In the genomic region with DNA sequence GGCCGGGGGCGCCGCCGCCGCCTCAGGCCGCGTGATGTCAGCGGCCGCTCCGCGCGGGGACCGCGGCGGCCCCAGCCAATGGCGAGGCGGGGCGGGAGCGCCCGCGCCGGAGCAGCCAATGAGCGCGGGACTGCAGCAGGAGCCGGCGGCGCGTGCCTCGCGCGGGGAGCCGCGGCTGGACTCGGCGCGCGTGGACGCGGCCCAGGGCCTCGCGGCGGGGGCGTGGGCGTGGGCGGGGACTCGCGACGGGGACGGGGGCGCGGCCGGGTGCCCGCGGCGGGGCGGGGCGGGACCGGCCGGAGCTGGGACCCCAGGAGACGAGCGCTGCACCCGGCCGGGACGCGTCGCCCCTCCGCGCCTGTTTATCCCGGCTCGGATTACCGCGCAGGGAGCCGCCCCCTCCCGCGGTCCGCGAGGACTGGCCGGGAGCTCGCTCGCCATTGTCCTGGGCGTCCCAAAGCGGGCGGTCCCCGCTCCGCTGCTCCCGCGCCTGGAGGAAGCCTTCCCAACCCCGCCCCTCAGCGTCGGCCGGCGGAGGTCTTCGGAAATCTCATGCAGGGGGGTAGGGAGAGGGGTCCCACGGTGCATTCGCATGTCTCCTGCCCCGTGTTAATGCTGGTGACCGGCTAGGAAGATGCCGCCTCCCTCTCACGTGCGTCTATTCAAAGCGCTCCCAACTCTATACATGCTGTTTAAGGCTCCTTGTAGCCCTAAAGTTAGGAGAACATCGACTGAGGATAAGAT, we compare ENCODE assay signal across 2 cellular contexts.
TF ChIP-seq lines count a peak whose summit lies in the region.

A gene (minus strand): TSS at position 33 of the 744 bp plus-strand sequence. CDS start 253 bp downstream, outside the sequence.

TF ChIP-seq in IMR-90, 13 proteins besides CTCF, POLR2A, EP300 and RAD21:
- TF ChIP-seq RFX5 (IDR thresholded peaks at IDR 0.05; ENCODE audit: low read depth, low read length) (no peak), FOS (IDR thresholded peaks at IDR 0.05; ENCODE audit: low read depth, low read length) (no peak), CHD1 (IDR thresholded peaks at IDR 0.05; ENCODE audit: low read depth, low read length) (no peak), BHLHE40 (IDR thresholded peaks at IDR 0.05; ENCODE audit: low read depth, low read length) (peak; percentile 72; the same call in 1 of the 2 replicates), NFE2L2 (IDR thresholded peaks at IDR 0.05; ENCODE audit: low read depth, low read length) (no peak), CEBPB (IDR thresholded peaks at IDR 0.05; ENCODE audit: low read depth, low read length) (no peak), SMC3 (IDR thresholded peaks at IDR 0.05; ENCODE audit: low read depth, low read length) (no peak), RCOR1 (IDR thresholded peaks at IDR 0.05; ENCODE audit: insufficient replicate concordance, low read length) (no peak), MAZ (IDR thresholded peaks at IDR 0.05; ENCODE audit: borderline replicate concordance, low read depth, low read length) (peak; percentile 54; the same call in 1 of the 2 replicates), MAFK (IDR thresholded peaks at IDR 0.05; ENCODE audit: low read depth, low read length) (no peak), MXI1 (IDR thresholded peaks at IDR 0.05; ENCODE audit: borderline replicate concordance, low read depth, low read length) (no peak)
- TF ChIP-seq, protein P1, sequence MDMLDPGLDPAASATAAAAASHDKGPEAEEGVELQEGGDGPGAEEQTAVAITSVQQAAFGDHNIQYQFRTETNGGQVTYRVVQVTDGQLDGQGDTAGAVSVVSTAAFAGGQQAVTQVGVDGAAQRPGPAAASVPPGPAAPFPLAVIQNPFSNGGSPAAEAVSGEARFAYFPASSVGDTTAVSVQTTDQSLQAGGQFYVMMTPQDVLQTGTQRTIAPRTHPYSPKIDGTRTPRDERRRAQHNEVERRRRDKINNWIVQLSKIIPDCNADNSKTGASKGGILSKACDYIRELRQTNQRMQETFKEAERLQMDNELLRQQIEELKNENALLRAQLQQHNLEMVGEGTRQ (IDR thresholded peaks at IDR 0.05; ENCODE audit: low read depth, low read length), result peak; percentile 45
- TF ChIP-seq, protein P2, sequence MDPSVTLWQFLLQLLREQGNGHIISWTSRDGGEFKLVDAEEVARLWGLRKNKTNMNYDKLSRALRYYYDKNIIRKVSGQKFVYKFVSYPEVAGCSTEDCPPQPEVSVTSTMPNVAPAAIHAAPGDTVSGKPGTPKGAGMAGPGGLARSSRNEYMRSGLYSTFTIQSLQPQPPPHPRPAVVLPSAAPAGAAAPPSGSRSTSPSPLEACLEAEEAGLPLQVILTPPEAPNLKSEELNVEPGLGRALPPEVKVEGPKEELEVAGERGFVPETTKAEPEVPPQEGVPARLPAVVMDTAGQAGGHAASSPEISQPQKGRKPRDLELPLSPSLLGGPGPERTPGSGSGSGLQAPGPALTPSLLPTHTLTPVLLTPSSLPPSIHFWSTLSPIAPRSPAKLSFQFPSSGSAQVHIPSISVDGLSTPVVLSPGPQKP (IDR thresholded peaks at IDR 0.05; ENCODE audit: borderline replicate concordance, low read depth, low read length), result no peak

TF ChIP-seq in K562, 482 proteins besides CTCF, POLR2A, EP300 and RAD21 (continues in another document):
- TF ChIP-seq KLF13 (tag; IDR thresholded peaks at IDR 0.05; ENCODE audit: borderline replicate concordance, low read depth) (0 out of 2 replicates have a peak, but pooled peaks have one; percentile 40), SRSF1 (IDR thresholded peaks at IDR 0.05; ENCODE audit: low read depth, low read length) (no peak), ZFX (CRISPR knock-in tag; IDR thresholded peaks at IDR 0.05) (peak; percentile 66; the same call in 1 of the 2 replicates), TSC22D4 (tag; IDR thresholded peaks at IDR 0.05) (no peak), ZNF23 (CRISPR knock-in tag; IDR thresholded peaks at IDR 0.05) (no peak), ILK (tag; IDR thresholded peaks at IDR 0.05; ENCODE audit: borderline replicate concordance, low read depth) (no peak), HNRNPUL1 (IDR thresholded peaks at IDR 0.05; ENCODE audit: low read length) (no peak), HDAC1 (IDR thresholded peaks at IDR 0.05) (peak in 1 of 2 experiments; percentile 71; a peak in 2 of 4 replicates), SLC30A9 (CRISPR knock-in tag; IDR thresholded peaks at IDR 0.05) (no peak), CXXC5 (CRISPR knock-in tag; IDR thresholded peaks at IDR 0.05) (peak; percentile 72), NFATC3 (IDR thresholded peaks at IDR 0.05) (no peak), BRD9 (IDR thresholded peaks at IDR 0.05; ENCODE audit: low read depth, partially characterized antibody) (peak; percentile 85), U2AF1 (optimal IDR thresholded peaks at IDR 0.05; ENCODE audit: low read depth, low read length) (no peak), RBFOX2 (IDR thresholded peaks at IDR 0.05; ENCODE audit: low read depth, low read length) (peak; percentile 93), RB1 (IDR thresholded peaks at IDR 0.05; ENCODE audit: low read depth) (peak; percentile 24; the same call in 1 of the 2 replicates), RCOR1 (IDR thresholded peaks at IDR 0.05; ENCODE audit: borderline replicate concordance in 1 of 2, low read depth in 2 of 2, low read length in 2 of 2) (0 out of 4 replicates have a peak, but pooled peaks of 1 of the 2 experiments have one; percentile 32), HNRNPL (IDR thresholded peaks at IDR 0.05; ENCODE audit: low read depth, low read length) (no peak), SETDB1 (IDR thresholded peaks at IDR 0.05; ENCODE audit: low read length) (no peak), RFX7 (CRISPR knock-in tag; IDR thresholded peaks at IDR 0.05) (no peak), SMARCE1 (IDR thresholded peaks at IDR 0.05) (peak; percentile 44; the same call in 1 of the 2 replicates), GABPB2 (CRISPR knock-in tag; conservative IDR thresholded peaks at IDR 0.05) (no peak), NFRKB (IDR thresholded peaks at IDR 0.05; ENCODE audit: low read depth) (peak; percentile 72; the same call in 1 of the 2 replicates), CSDE1 (IDR thresholded peaks at IDR 0.05) (no peak), CTBP1 (IDR thresholded peaks at IDR 0.05; ENCODE audit: borderline replicate concordance) (peak; percentile 79), MAZ (CRISPR knock-in tag; conservative IDR thresholded peaks at IDR 0.05 in 1 of 2, IDR thresholded peaks at IDR 0.05 in 1 of 2) (peak; percentile 70 to 84), ZKSCAN8 (CRISPR knock-in tag; IDR thresholded peaks at IDR 0.05) (no peak), ZNF445 (CRISPR knock-in tag; IDR thresholded peaks at IDR 0.05; ENCODE audit: low read depth) (no peak), NR2F6 (CRISPR knock-in tag; IDR thresholded peaks at IDR 0.05) (no peak), ARID1B (IDR thresholded peaks at IDR 0.05) (peak; percentile 14; the same call in 1 of the 2 replicates), MED1 (CRISPR knock-in tag; IDR thresholded peaks at IDR 0.05; ENCODE audit: borderline replicate concordance) (no peak), KLF6 (CRISPR knock-in tag; IDR thresholded peaks at IDR 0.05; ENCODE audit: borderline replicate concordance) (no peak), ZBTB7A (IDR thresholded peaks at IDR 0.05; ENCODE audit: borderline replicate concordance, control insufficient read depth, low read depth, low read length) (peak; percentile 72), FOXK2 (conservative IDR thresholded peaks at IDR 0.05 in 1 of 2, IDR thresholded peaks at IDR 0.05 in 1 of 2; ENCODE audit: low read depth in 2 of 2) (no peak), TCF7 (IDR thresholded peaks at IDR 0.05; ENCODE audit: borderline replicate concordance) (0 out of 2 replicates have a peak, but pooled peaks have one; percentile 25)
- TF ChIP-seq, protein P3, sequence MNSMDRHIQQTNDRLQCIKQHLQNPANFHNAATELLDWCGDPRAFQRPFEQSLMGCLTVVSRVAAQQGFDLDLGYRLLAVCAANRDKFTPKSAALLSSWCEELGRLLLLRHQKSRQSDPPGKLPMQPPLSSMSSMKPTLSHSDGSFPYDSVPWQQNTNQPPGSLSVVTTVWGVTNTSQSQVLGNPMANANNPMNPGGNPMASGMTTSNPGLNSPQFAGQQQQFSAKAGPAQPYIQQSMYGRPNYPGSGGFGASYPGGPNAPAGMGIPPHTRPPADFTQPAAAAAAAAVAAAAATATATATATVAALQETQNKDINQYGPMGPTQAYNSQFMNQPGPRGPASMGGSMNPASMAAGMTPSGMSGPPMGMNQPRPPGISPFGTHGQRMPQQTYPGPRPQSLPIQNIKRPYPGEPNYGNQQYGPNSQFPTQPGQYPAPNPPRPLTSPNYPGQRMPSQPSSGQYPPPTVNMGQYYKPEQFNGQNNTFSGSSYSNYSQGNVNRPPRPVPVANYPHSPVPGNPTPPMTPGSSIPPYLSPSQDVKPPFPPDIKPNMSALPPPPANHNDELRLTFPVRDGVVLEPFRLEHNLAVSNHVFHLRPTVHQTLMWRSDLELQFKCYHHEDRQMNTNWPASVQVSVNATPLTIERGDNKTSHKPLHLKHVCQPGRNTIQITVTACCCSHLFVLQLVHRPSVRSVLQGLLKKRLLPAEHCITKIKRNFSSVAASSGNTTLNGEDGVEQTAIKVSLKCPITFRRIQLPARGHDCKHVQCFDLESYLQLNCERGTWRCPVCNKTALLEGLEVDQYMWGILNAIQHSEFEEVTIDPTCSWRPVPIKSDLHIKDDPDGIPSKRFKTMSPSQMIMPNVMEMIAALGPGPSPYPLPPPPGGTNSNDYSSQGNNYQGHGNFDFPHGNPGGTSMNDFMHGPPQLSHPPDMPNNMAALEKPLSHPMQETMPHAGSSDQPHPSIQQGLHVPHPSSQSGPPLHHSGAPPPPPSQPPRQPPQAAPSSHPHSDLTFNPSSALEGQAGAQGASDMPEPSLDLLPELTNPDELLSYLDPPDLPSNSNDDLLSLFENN (IDR thresholded peaks at IDR 0.05; ENCODE audit: low read depth in 2 of 2, low read length in 2 of 2), result no peak
- TF ChIP-seq, protein P4, sequence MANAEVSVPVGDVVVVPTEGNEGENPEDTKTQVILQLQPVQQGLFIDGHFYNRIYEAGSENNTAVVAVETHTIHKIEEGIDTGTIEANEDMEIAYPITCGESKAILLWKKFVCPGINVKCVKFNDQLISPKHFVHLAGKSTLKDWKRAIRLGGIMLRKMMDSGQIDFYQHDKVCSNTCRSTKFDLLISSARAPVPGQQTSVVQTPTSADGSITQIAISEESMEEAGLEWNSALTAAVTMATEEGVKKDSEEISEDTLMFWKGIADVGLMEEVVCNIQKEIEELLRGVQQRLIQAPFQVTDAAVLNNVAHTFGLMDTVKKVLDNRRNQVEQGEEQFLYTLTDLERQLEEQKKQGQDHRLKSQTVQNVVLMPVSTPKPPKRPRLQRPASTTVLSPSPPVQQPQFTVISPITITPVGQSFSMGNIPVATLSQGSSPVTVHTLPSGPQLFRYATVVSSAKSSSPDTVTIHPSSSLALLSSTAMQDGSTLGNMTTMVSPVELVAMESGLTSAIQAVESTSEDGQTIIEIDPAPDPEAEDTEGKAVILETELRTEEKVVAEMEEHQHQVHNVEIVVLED (CRISPR knock-in tag; IDR thresholded peaks at IDR 0.05), result no peak
- TF ChIP-seq, protein P5, sequence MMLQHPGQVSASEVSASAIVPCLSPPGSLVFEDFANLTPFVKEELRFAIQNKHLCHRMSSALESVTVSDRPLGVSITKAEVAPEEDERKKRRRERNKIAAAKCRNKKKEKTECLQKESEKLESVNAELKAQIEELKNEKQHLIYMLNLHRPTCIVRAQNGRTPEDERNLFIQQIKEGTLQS (IDR thresholded peaks at IDR 0.05), result no peak
- TF ChIP-seq, protein P5 (CRISPR knock-in tag; conservative IDR thresholded peaks at IDR 0.05), result no peak
- TF ChIP-seq, protein P6, sequence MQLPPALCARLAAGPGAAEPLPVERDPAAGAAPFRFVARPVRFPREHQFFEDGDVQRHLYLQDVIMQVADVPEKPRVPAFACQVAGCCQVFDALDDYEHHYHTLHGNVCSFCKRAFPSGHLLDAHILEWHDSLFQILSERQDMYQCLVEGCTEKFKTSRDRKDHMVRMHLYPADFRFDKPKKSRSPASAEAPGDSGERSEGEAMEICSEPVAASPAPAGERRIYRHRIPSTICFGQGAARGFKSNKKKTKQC (CRISPR knock-in tag; IDR thresholded peaks at IDR 0.05), result 0 out of 2 replicates have a peak, but pooled peaks have one; percentile 56
- TF ChIP-seq, protein P7, sequence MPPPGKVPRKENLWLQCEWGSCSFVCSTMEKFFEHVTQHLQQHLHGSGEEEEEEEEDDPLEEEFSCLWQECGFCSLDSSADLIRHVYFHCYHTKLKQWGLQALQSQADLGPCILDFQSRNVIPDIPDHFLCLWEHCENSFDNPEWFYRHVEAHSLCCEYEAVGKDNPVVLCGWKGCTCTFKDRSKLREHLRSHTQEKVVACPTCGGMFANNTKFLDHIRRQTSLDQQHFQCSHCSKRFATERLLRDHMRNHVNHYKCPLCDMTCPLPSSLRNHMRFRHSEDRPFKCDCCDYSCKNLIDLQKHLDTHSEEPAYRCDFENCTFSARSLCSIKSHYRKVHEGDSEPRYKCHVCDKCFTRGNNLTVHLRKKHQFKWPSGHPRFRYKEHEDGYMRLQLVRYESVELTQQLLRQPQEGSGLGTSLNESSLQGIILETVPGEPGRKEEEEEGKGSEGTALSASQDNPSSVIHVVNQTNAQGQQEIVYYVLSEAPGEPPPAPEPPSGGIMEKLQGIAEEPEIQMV (tag; conservative IDR thresholded peaks at IDR 0.05; ENCODE audit: low read depth), result no peak
- TF ChIP-seq, protein P8, sequence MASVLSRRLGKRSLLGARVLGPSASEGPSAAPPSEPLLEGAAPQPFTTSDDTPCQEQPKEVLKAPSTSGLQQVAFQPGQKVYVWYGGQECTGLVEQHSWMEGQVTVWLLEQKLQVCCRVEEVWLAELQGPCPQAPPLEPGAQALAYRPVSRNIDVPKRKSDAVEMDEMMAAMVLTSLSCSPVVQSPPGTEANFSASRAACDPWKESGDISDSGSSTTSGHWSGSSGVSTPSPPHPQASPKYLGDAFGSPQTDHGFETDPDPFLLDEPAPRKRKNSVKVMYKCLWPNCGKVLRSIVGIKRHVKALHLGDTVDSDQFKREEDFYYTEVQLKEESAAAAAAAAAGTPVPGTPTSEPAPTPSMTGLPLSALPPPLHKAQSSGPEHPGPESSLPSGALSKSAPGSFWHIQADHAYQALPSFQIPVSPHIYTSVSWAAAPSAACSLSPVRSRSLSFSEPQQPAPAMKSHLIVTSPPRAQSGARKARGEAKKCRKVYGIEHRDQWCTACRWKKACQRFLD (CRISPR knock-in tag; IDR thresholded peaks at IDR 0.05), result peak; percentile 44; the same call in 1 of the 2 replicates
- TF ChIP-seq, protein P9, sequence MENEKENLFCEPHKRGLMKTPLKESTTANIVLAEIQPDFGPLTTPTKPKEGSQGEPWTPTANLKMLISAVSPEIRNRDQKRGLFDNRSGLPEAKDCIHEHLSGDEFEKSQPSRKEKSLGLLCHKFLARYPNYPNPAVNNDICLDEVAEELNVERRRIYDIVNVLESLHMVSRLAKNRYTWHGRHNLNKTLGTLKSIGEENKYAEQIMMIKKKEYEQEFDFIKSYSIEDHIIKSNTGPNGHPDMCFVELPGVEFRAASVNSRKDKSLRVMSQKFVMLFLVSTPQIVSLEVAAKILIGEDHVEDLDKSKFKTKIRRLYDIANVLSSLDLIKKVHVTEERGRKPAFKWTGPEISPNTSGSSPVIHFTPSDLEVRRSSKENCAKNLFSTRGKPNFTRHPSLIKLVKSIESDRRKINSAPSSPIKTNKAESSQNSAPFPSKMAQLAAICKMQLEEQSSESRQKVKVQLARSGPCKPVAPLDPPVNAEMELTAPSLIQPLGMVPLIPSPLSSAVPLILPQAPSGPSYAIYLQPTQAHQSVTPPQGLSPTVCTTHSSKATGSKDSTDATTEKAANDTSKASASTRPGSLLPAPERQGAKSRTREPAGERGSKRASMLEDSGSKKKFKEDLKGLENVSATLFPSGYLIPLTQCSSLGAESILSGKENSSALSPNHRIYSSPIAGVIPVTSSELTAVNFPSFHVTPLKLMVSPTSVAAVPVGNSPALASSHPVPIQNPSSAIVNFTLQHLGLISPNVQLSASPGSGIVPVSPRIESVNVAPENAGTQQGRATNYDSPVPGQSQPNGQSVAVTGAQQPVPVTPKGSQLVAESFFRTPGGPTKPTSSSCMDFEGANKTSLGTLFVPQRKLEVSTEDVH (IDR thresholded peaks at IDR 0.05; ENCODE audit: low read depth, partially characterized antibody), result no peak
